Comparison of ENCODE assay signal across 8 cellular contexts in genomic region chr13:32031815-32032345, GRCh38. TPM values are rescaled to one million over a fixed set of nuclear protein-coding genes. Genes with fewer than 3 reads are reported as not detected.
A peak's percentile ranks its signal among the peaks of the same experiment; 100 is the strongest.
DNase-seq lines count a peak whose midpoint lies in the region; ATAC-seq, FAIRE-seq and TF ChIP-seq lines count a peak whose summit lies in the region.

No MANE protein-coding gene starts in this region.

- intact Hi-C loops in body of pancreas (cut with DNase I): no loop called here

- H4K5ac ChIP-seq in mesendoderm (ENCODE audit: low read length): no peak overlapping the region

- DNase-seq in body of pancreas (no peak), mesendoderm (peak; percentile 31), kidney glomerular epithelial cell (lab: John Stamatoyannopoulos, UW) (no peak), foreskin melanocyte (no peak), H54 (ENCODE audit: insufficient read length, low spot score) (no peak)
- no peak for DNase-seq in activated CD4-positive, CD25-positive, alpha-beta regulatory T cell (lab: John Stamatoyannopoulos, UW)

- no peaks in the 10 kb centered on the region for H3K79me2 ChIP-seq in mesendoderm (ENCODE audit: control insufficient read depth, insufficient read depth, low read length)

- H3K27me3 ChIP-seq in body of pancreas: no peaks in the 10 kb centered on the region
- no peaks in the 10 kb centered on the region for H3K27me3 ChIP-seq in mesendoderm (ENCODE audit: insufficient read depth, low read length, poor library complexity)

- H3K4ac ChIP-seq in mesendoderm (ENCODE audit: low read depth, low read length): no peak overlapping the region

- TF ChIP-seq CTCF in 22Rv1 (IDR thresholded peaks at IDR 0.05) (no peak), body of pancreas (IDR thresholded peaks at IDR 0.05) (no peak)

- peak overlapping the region; percentile 66 for H3K4me2 ChIP-seq in mesendoderm (ENCODE audit: low read length)

- no peak overlapping the region for H3K56ac ChIP-seq in mesendoderm (ENCODE audit: low read length)

- no peak overlapping the region for H2BK5ac ChIP-seq in mesendoderm (ENCODE audit: low read length)

- H3K9ac ChIP-seq in mesendoderm (ENCODE audit: low read length): no peak overlapping the region

- H3K23ac ChIP-seq in mesendoderm (ENCODE audit: low read length): no peak overlapping the region

- H3K18ac ChIP-seq in mesendoderm (ENCODE audit: low read length): no peak overlapping the region

- no peak overlapping the region for H4K8ac ChIP-seq in mesendoderm (ENCODE audit: low read depth, low read length)

- H2BK15ac ChIP-seq in mesendoderm (replicated peaks; ENCODE audit: low read depth): no peak overlapping the region

- H3K4me3 ChIP-seq in body of pancreas: peak overlapping the region in 1 of 2 donors; percentile 28
- H3K4me3 ChIP-seq in mesendoderm (ENCODE audit: low read length): no peak overlapping the region

- TF ChIP-seq POLR2A in body of pancreas (IDR thresholded peaks at IDR 0.05): no peak
- TF ChIP-seq POLR2A in H54 (IDR thresholded peaks at IDR 0.05; ENCODE audit: low read depth, low read length): no peak

- H3K36me3 ChIP-seq in body of pancreas (replicated peaks in 1 of 2; ENCODE audit: insufficient read depth in 1 of 2, low read depth in 2 of 2): no peaks in the 10 kb centered on the region
- H3K36me3 ChIP-seq in mesendoderm (ENCODE audit: control insufficient read depth, insufficient read depth, low read length): no peaks in the 10 kb centered on the region

- no peak for FAIRE-seq in H54 (lab: Jason Lieb, UNC)

- no peak overlapping the region for H2BK120ac ChIP-seq in mesendoderm (ENCODE audit: low read depth, low read length)

- 33 to 43% methylated on average over 3 of the region's 3 CpGs for WGBS in body of pancreas, 2 donors
- no CpG with 5 or more reads among the region's 3 CpGs for WGBS in mesendoderm (ENCODE audit: extremely low coverage, insufficient coverage, low lambda C conversion rate)

- peak overlapping the region; percentile 87 for H3K27ac ChIP-seq in 22Rv1
- peak overlapping the region in 3 of 4 donors; percentile 78 to 84 (median 84) for H3K27ac ChIP-seq in body of pancreas
- H3K27ac ChIP-seq in mesendoderm (ENCODE audit: low read depth, low read length): no peak overlapping the region

- no peaks in the 10 kb centered on the region for H3K79me1 ChIP-seq in mesendoderm (ENCODE audit: low read length)

- H3K4me1 ChIP-seq in body of pancreas: peaks cover 35% of the 10 kb centered on the region
- no peaks in the 10 kb centered on the region for H3K4me1 ChIP-seq in mesendoderm (ENCODE audit: control insufficient read depth, low read depth, low read length)

- no peak overlapping the region for H2AK5ac ChIP-seq in mesendoderm (ENCODE audit: low read length)

- no peaks in the 10 kb centered on the region for H3K9me3 ChIP-seq in body of pancreas

- ATAC-seq in HG03439 (IDR thresholded peaks at IDR 0.05; ENCODE audit: unreplicated experiment) (peak; percentile 5), body of pancreas (no peak)

RNA-seq across cellular contexts. Expression of gene FRY, which starts 0.3 kb away (rescaled TPM):
- total RNA-seq in body of pancreas: 10 to 100 TPM; 32.0 to 45.4 TPM
- polyA plus RNA-seq in mesendoderm (2013, experiment 1 of 2): 0.73 TPM
- polyA plus RNA-seq in mesendoderm (2013, experiment 2 of 2): 0.57 TPM
